ENCODE assay signal across 9 cellular contexts in the genomic region with DNA sequence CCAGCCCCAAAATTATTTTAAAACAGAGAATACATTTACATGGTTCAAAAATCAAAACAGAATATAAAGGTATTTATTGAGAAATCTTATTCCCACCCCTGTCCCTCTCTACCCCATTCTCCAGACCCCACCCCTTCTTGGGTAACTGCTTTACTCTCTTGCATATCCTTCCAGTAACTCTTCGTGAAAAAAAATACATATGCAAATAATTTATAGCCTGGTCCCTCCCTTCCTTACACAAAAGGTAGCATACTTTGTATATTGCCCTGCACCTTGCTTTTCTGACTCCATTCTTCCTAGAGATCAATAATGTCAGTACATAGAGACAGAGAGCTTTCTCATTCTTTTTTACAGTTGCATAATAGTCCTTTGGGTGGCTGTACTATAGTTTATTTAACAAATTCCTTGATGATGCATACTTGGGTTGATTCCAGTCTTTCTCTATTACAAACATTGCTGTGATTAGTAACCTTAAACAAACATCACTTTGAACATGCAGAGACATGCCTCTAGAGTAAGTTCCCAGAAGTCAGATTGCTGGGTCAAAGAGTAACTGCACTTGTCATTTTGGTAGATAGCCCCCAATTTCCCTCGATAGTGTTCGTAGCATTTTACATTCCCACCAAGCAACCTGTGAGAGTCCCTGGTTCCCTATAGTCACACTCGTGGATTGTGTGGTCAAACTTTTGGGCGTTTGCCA. TPM values are rescaled to one million over a fixed set of nuclear protein-coding genes. Genes with fewer than 3 reads are reported as not detected.
DNase-seq lines count a peak whose midpoint lies in the region; ATAC-seq, FAIRE-seq and TF ChIP-seq lines count a peak whose summit lies in the region.
"Had no signal": no experiment of that assay in that cellular context is flagged by ENCODE, and none has a peak within 500 bp of the region (broad histone marks: within the 10 kb centered on the region; RNA-seq: fewer than 3 reads in every experiment).

No MANE protein-coding gene starts in this region.

- H3K79me2 ChIP-seq in mesendoderm (ENCODE audit: control insufficient read depth, insufficient read depth, low read length), result no peaks in the 10 kb centered on the region

- H3K56ac ChIP-seq in mesendoderm (ENCODE audit: low read length), result no peak overlapping the region

- no peak overlapping the region for H4K5ac ChIP-seq in mesendoderm (ENCODE audit: low read length)

- no peak overlapping the region for H3K18ac ChIP-seq in mesendoderm (ENCODE audit: low read length)

- H2BK15ac ChIP-seq in mesendoderm (replicated peaks; ENCODE audit: low read depth), result no peak overlapping the region

- no peak overlapping the region for H2BK5ac ChIP-seq in mesendoderm (ENCODE audit: low read length)

- no peak overlapping the region for H4K8ac ChIP-seq in mesendoderm (ENCODE audit: low read depth, low read length)

- H3K23ac ChIP-seq in mesendoderm (ENCODE audit: low read length), result no peak overlapping the region

- TF ChIP-seq CTCF in pancreas (IDR thresholded peaks at IDR 0.05), result no peak

- no peaks in the 10 kb centered on the region for H3K79me1 ChIP-seq in mesendoderm (ENCODE audit: low read length)

- FAIRE-seq in pancreas (lab: Jason Lieb, UNC), result peak; percentile 20

- no peak overlapping the region for H3K4me2 ChIP-seq in mesendoderm (ENCODE audit: low read length)

- ATAC-seq in pancreas, result peak; percentile 53 to 72 (median 62)
- ATAC-seq in HG03175 (IDR thresholded peaks at IDR 0.05; ENCODE audit: unreplicated experiment), result no peak

- H3K4me1 ChIP-seq in pancreas (peaks cover 0 to 9% (median 8%) of the 10 kb centered on the region in 3 donors), mesendoderm (ENCODE audit: control insufficient read depth, low read depth, low read length) (no peaks in the 10 kb centered on the region)

- intact Hi-C loops in pancreas (cut with DNase I), result no loop called here

- H3K27ac ChIP-seq in pancreas (peak overlapping the region in 3 of 4 donors; percentile 28 to 66 (median 64)), mesendoderm (ENCODE audit: low read depth, low read length) (no peak overlapping the region)

- H2BK120ac ChIP-seq in mesendoderm (ENCODE audit: low read depth, low read length), result no peak overlapping the region

- H3K27me3 ChIP-seq in pancreas (no peaks in the 10 kb centered on the region), mesendoderm (ENCODE audit: insufficient read depth, low read length, poor library complexity) (no peaks in the 10 kb centered on the region)

- H3K4ac ChIP-seq in mesendoderm (ENCODE audit: low read depth, low read length), result no peak overlapping the region

- 35 to 44% methylated on average over 5 of the region's 5 CpGs for WGBS in pancreas, 2 donors
- WGBS in mesendoderm (ENCODE audit: extremely low coverage, insufficient coverage, low lambda C conversion rate), result no CpG with 5 or more reads among the region's 5 CpGs

- DNase-seq in DMS 273 (lab: John Stamatoyannopoulos, UW; ENCODE audit: unreplicated experiment), result peak; percentile 52
- peak; percentile 43 for DNase-seq in NCI-H2196 (lab: John Stamatoyannopoulos, UW; ENCODE audit: unreplicated experiment)
- DNase-seq in dermis blood vessel endothelial cell, result peak; percentile 85
- peak in 1 of 6 donors; percentile 39 for DNase-seq in pancreas
- DNase-seq in mesendoderm, result no peak
- no peak for DNase-seq in NCI-H1694 (lab: John Stamatoyannopoulos, UW)
- no peak for DNase-seq in activated T-cell treated with anti-CD3 and anti-CD28 coated beads, Interleukin-2, amount 50 U/mL, for 1 hour
- DNase-seq: NCI-H2081 treated with DMSO at 0.1 percent for 48 hours had no signal

- H3K9ac ChIP-seq in mesendoderm (ENCODE audit: low read length), result no peak overlapping the region

- no peak overlapping the region for H3K4me3 ChIP-seq in pancreas
- H3K4me3 ChIP-seq in mesendoderm (ENCODE audit: low read length), result no peak overlapping the region

- H2AK5ac ChIP-seq in mesendoderm (ENCODE audit: low read length), result no peak overlapping the region

- H3K36me3 ChIP-seq in pancreas (peaks cover 0 to 6% (median 0%) of the 10 kb centered on the region in 3 donors), mesendoderm (ENCODE audit: control insufficient read depth, insufficient read depth, low read length) (no peaks in the 10 kb centered on the region)

- H3K9me3 ChIP-seq in pancreas, result no peaks in the 10 kb centered on the region

RNA-seq across cellular contexts. Expression of gene STOM, which starts 47.9 kb away (rescaled TPM):
- total RNA-seq in dermis blood vessel endothelial cell (310 and 473 TPM in 2 replicates), pancreas (10 to 100 TPM; 13.9 to 65.1 (median 33.9) TPM)
- polyA plus RNA-seq in pancreas, result 10 to 100 TPM; 25.4 to 30.9 TPM
- polyA plus RNA-seq in mesendoderm (2013, experiment 1 of 2), result 23.0 TPM
- 22.2 TPM for polyA plus RNA-seq in mesendoderm (2013, experiment 2 of 2)

RNA-seq across cellular contexts. Expression of gene GSN, which starts 54.2 kb away (rescaled TPM):
- total RNA-seq in dermis blood vessel endothelial cell (350 and 1,127 TPM in 2 replicates), pancreas (100 to 1,000 TPM in 3 of 6 donors, 10 to 100 TPM in 3; 44.0 to 190 (median 97.8) TPM)
- 100 to 1,000 TPM; 154 to 193 TPM for polyA plus RNA-seq in pancreas
- polyA plus RNA-seq in mesendoderm (2013, experiment 1 of 2), result 12.4 TPM
- polyA plus RNA-seq in mesendoderm (2013, experiment 2 of 2), result 13.0 TPM

Comparison
In these comparisons a context has a peak if more than half of its experiments do, and no peak if none do; other contexts are left out.
1. DNase-seq: peak in DMS 273 (single experiment), NCI-H2196 (single experiment) and dermis blood vessel endothelial cell (single experiment); none in mesendoderm (single experiment), NCI-H1694 (single experiment) and activated T-cell treated with anti-CD3 and anti-CD28 coated beads, Interleukin-2, amount 50 U/mL, for 1 hour (single experiment).